Comparison of ENCODE assay signal across 16 cellular contexts in the genomic region with DNA sequence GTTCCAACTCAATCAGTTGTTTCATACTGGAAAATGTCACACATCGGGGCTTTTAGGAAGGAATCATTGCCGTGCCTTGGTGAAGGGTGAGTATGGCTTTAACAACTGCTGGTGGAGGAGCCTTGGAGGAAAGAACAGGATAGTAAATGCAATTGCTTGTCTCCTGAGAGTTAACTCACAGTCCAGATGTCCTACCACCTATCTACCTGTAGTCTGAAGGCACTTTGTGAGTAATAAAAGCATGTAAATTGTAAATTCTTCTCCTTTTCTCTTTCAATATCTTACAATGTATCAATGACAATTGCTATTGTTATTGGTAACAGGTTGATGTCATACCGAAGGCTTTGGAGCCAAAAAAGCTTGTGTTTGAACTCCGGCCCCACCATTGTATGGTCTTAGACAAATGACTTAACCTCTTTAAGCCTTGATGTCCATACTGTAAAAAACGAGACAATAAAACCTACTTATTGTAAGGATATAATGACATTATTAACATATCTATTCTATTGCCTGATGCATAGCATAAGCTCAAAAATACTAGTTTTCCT.
DNase-seq lines count a peak whose midpoint lies in the region; ATAC-seq and TF ChIP-seq lines count a peak whose summit lies in the region.
"Had no signal": no experiment of that assay in that cellular context is flagged by ENCODE, and none has a peak within 500 bp of the region (broad histone marks: within the 10 kb centered on the region; RNA-seq: fewer than 3 reads in every experiment).

No MANE protein-coding gene starts in this region.

- H4K20me1 ChIP-seq in H9 (ENCODE audit: control insufficient read depth, insufficient read depth, insufficient read length), result no peaks in the 10 kb centered on the region

- H3K18ac ChIP-seq in H9 (ENCODE audit: insufficient read length, low read depth, low read length), result no peak overlapping the region

- H3K14ac ChIP-seq in H9 (ENCODE audit: insufficient read depth, low read length), result no peak overlapping the region

- no peak overlapping the region for H2BK120ac ChIP-seq in H9 (ENCODE audit: low read depth, low read length, poor library complexity, severe bottlenecking)

- H3T11ph ChIP-seq in H9 (ENCODE audit: low read length), result no peak overlapping the region

- peaks cover 0 to 3% of the 10 kb centered on the region in 2 experiments; a peak in 1 of 5 replicates for H3K9me3 Mint-ChIP-seq in H9

- no peak overlapping the region for H2BK12ac ChIP-seq in H9 (ENCODE audit: insufficient read length, low read depth, low read length)

- H2BK20ac ChIP-seq in H9 (ENCODE audit: low read depth, low read length, poor library complexity, severe bottlenecking), result no peak overlapping the region

- no peak overlapping the region for H3K4me2 ChIP-seq in H9 (ENCODE audit: insufficient read depth, insufficient read length, low read length)

- no peaks in the 10 kb centered on the region for H3K79me1 ChIP-seq in H9 (ENCODE audit: insufficient read depth, low read depth, low read length, poor library complexity, severe bottlenecking)

- H4K91ac ChIP-seq in H9 (ENCODE audit: insufficient read length, low read depth, low read length), result no peak overlapping the region

- intact Hi-C loops in aorta (cut with DNase I), result no loop called here

- no peaks in the 10 kb centered on the region for H3K79me2 ChIP-seq in H9 (ENCODE audit: insufficient read depth, low read length)

- no peak overlapping the region for H2AFZ ChIP-seq in H9 (ENCODE audit: low read length)

- H3K23me2 ChIP-seq in H9 (ENCODE audit: insufficient read length, low read depth, low read length, poor library complexity, severe bottlenecking), result no peaks in the 10 kb centered on the region

- no peak for ATAC-seq in HG02938 (IDR thresholded peaks at IDR 0.05; ENCODE audit: unreplicated experiment)
- ATAC-seq in aorta (ENCODE audit: low FRiP score), result no peak

- H2BK5ac ChIP-seq in H9 (ENCODE audit: insufficient read length, low read length), result no peak overlapping the region

- no peak overlapping the region for H4K8ac ChIP-seq in H9 (replicated peaks; ENCODE audit: insufficient read length, low read depth, low read length)

- H3K27me3 ChIP-seq in H9 (ENCODE audit: insufficient read depth, low read length) (no peaks in the 10 kb centered on the region), aorta (ENCODE audit: control insufficient read depth in 1 of 2, insufficient read depth in 2 of 2, low read length in 1 of 2) (no peaks in the 10 kb centered on the region)
- H3K27me3 ChIP-seq: BE2C had no signal

- H3K9me3 ChIP-seq in H9 (ENCODE audit: control insufficient read depth, low read depth, low read length) (no peaks in the 10 kb centered on the region), aorta (ENCODE audit: control insufficient read depth, low read length) (no peaks in the 10 kb centered on the region)
- H3K9me3 ChIP-seq: BE2C had no signal

- H3K56ac ChIP-seq in H9 (ENCODE audit: insufficient read length, low read depth, low read length), result no peak overlapping the region

- DNase-seq in H9, result no peak
- DNase-seq in NCI-H69 (lab: John Stamatoyannopoulos, UW), result peak; percentile 5
- DNase-seq in iPS DF 19.7 (ENCODE audit: low read depth, low spot score), result peak; percentile 47
- DNase-seq in iPS-NIHi7 (ENCODE audit: extremely low spot score), result peak; percentile 14
- no peak for DNase-seq in T-helper 1 cell
- no peak for DNase-seq in aorta
- no peak for DNase-seq in activated CD4-positive, alpha-beta T cell treated with anti-CD3 and anti-CD28 coated beads for 4 hours
- DNase-seq: BE2C, DND-41, GDM1, KG1 had no signal

- H3K27me3 Mint-ChIP-seq in H9 (ENCODE audit: low read depth), result no peaks in the 10 kb centered on the region
- H3K27me3 Mint-ChIP-seq: CD4-positive, alpha-beta memory T cell had no signal

- H3K4me1 ChIP-seq in H9 (ENCODE audit: insufficient read depth, low read length) (peaks cover 2% of the 10 kb centered on the region; the same call in 1 of the 2 replicates), aorta (ENCODE audit: control insufficient read depth in 1 of 2, insufficient read depth in 2 of 2, low read length in 2 of 2) (no peaks in the 10 kb centered on the region)
- H3K4me1 ChIP-seq: BE2C had no signal

- H3K36me3 Mint-ChIP-seq in H9 (ENCODE audit: insufficient read depth in 1 of 3, low read depth in 3 of 3), result peaks cover 0 to 4% (median 2%) of the 10 kb centered on the region in 3 experiments; a peak in 1 of 7 replicates
- H3K36me3 Mint-ChIP-seq: CD4-positive, alpha-beta memory T cell; IgD-negative memory B cell had no signal

- no peaks in the 10 kb centered on the region for H3K36me3 ChIP-seq in aorta (ENCODE audit: control insufficient read depth in 1 of 2, insufficient read depth in 2 of 2, low read length in 1 of 2)
- H3K36me3 ChIP-seq: BE2C had no signal

- H3K4me1 Mint-ChIP-seq in H9, result peaks cover 17 to 21% of the 10 kb centered on the region in 2 experiments
- H3K4me1 Mint-ChIP-seq: CD4-positive, alpha-beta memory T cell; IgD-negative memory B cell had no signal

- no peak overlapping the region for H3K4ac ChIP-seq in H9 (ENCODE audit: low read depth, low read length)

- no peak overlapping the region for H3K4me3 ChIP-seq in aorta (ENCODE audit: low read length in 2 of 2)

- no peak overlapping the region for H2BK15ac ChIP-seq in H9 (ENCODE audit: low read depth, low read length)

- no peak overlapping the region for H3K27ac ChIP-seq in H9 (ENCODE audit: insufficient read length, low read depth, low read length)
- H3K27ac ChIP-seq in aorta (ENCODE audit: low read depth in 1 of 2, low read length in 2 of 2), result no peak overlapping the region
- H3K27ac ChIP-seq: C4-2B, HL-60 had no signal

- H3K4me3 Mint-ChIP-seq in H9, result no peak overlapping the region
- H3K4me3 Mint-ChIP-seq: CD4-positive, alpha-beta memory T cell; IgD-negative memory B cell had no signal

- WGBS in H9 (ENCODE audit: extremely low coverage, insufficient read length, low lambda C conversion rate), result no CpG with 5 or more reads among the region's 5 CpGs
- 77 to 96% methylated on average over 5 of the region's 5 CpGs for WGBS in aorta, 2 donors

- H4K5ac ChIP-seq in H9 (ENCODE audit: insufficient read length, low read depth, low read length), result no peak overlapping the region

- no peak overlapping the region for H3K23ac ChIP-seq in H9 (ENCODE audit: insufficient read length, low read depth, low read length)

- H2AK5ac ChIP-seq in H9 (ENCODE audit: insufficient read length, low read length), result no peak overlapping the region

- no peak for TF ChIP-seq CTCF in H9 (conservative IDR thresholded peaks at IDR 0.05)

- no peak overlapping the region for H3K9ac ChIP-seq in H9 (ENCODE audit: extremely low read depth, insufficient read length, low read length)

- peak overlapping the region; percentile 13 to 94 (median 33); a peak in 4 of 7 replicates for H3K27ac Mint-ChIP-seq in H9
- H3K27ac Mint-ChIP-seq: CD4-positive, alpha-beta memory T cell had no signal

Comparison
In these comparisons a context has a peak if more than half of its experiments do, and no peak if none do; other contexts are left out.
1. DNase-seq: peak in NCI-H69 (single experiment), iPS DF 19.7 (single experiment) and iPS-NIHi7 (single experiment); none in H9 (single experiment), T-helper 1 cell (0 of 5), aorta (0 of 2) and activated CD4-positive, alpha-beta T cell treated with anti-CD3 and anti-CD28 coated beads for 4 hours (0 of 2).